22 cellular contexts compared by ENCODE assay signal in the genomic region with DNA sequence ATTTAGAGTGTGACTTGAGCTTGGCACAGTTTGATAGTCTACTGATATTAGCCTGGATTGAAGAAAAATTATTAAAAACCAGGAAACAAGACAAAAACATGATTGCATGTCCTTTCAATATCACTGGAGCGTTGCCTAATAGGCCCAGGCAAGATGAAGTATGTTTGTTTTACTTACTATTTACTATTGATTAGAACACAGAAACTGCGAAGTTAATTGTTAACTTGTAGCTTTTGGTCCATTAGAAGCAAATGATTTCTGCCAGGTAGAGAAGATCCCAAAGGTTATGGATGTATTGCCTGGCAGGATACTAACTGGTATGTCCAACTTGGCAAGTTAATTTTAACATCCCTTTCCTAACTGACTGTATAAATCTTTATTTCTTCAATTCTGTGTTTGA.
"Had no signal": no experiment of that assay in that cellular context is flagged by ENCODE, and none has a peak within 500 bp of the region (broad histone marks: within the 10 kb centered on the region; RNA-seq: fewer than 3 reads in every experiment).

No MANE protein-coding gene starts in this region.

- H3K27ac ChIP-seq: SJSA1, SK-N-MC had no signal

- H3K36me3 ChIP-seq: SJSA1 had no signal

- H3K9me3 ChIP-seq: SJSA1 had no signal

- DNase-seq: KBM-7, MV-4-11, NCI-H1048, NCI-H1105 treated with DMSO at 0.1 percent for 48 hours, NCI-H1417 treated with DMSO at 0.1 percent for 48 hours, NCI-H146, NCI-H1694 treated with DMSO at 0.1 percent for 48 hours, NCI-H1930, NCI-H2081, NCI-H2107, NCI-H226, NCI-H446, NCI-H510A, NCI-H524 treated with DMSO at 0.1 percent for 48 hours, NCI-H69, NCI-H774, Right ventricle myocardium superior, RPMI8226, SIG-M5 had no signal

- FAIRE-seq: RCC 7860 had no signal

- H3K4me3 ChIP-seq: SJSA1, SK-N-MC had no signal

- H3K4me1 ChIP-seq: SJSA1 had no signal

- H3K27me3 ChIP-seq: SJSA1 had no signal
